12 cellular contexts compared by ENCODE assay signal in genomic region chr12:3490848-3491382, GRCh38. TPM values are rescaled to one million over a fixed set of nuclear protein-coding genes. Genes with fewer than 3 reads are reported as not detected.
DNase-seq lines count a peak whose midpoint lies in the region; ATAC-seq and TF ChIP-seq lines count a peak whose summit lies in the region.
"Had no signal": no experiment of that assay in that cellular context is flagged by ENCODE, and none has a peak within 500 bp of the region (broad histone marks: within the 10 kb centered on the region; RNA-seq: fewer than 3 reads in every experiment).

Gene PRMT8, plus strand, starts transcription at chr12:3491203. Its CDS starts 423 bp downstream, at chr12:3491626.

- peaks cover 42% of the 10 kb centered on the region for H3K27me3 Mint-ChIP-seq in activated naive CD8-positive, alpha-beta T cell
- peaks cover 82% of the 10 kb centered on the region for H3K27me3 Mint-ChIP-seq in activated naive CD8-positive, alpha-beta T cell treated with anti-CD3 and anti-CD28 coated beads for 36 hours

- H3K9ac ChIP-seq in smooth muscle cell (ENCODE audit: low read depth), result no peak within 1 kb of the TSS

- no peak within 1 kb of the TSS for H3K27ac Mint-ChIP-seq in activated naive CD8-positive, alpha-beta T cell
- no peak within 1 kb of the TSS for H3K27ac Mint-ChIP-seq in activated naive CD8-positive, alpha-beta T cell treated with anti-CD3 and anti-CD28 coated beads for 36 hours
- H3K27ac Mint-ChIP-seq: CD4-positive, alpha-beta T cell had no signal

- H3K4me3 ChIP-seq in RWPE2 (ENCODE audit: severe bottlenecking) (peak within 1 kb of the TSS; percentile 21), right atrium auricular region (peak within 1 kb of the TSS; percentile 29 to 50), smooth muscle cell (peak within 1 kb of the TSS; percentile 34)

- H3K4me1 ChIP-seq in RWPE2 (ENCODE audit: insufficient read depth, poor library complexity, severe bottlenecking), result peaks cover 15% of the 10 kb centered on the region
- H3K4me1 ChIP-seq in right atrium auricular region, result peaks cover 0 to 36% of the 10 kb centered on the region in 2 donors
- H3K4me1 ChIP-seq in smooth muscle cell (ENCODE audit: low read depth), result peaks cover 19% of the 10 kb centered on the region

- H3K9me3 Mint-ChIP-seq in activated naive CD8-positive, alpha-beta T cell (ENCODE audit: low read depth), result no peaks in the 10 kb centered on the region
- no peaks in the 10 kb centered on the region for H3K9me3 Mint-ChIP-seq in activated naive CD8-positive, alpha-beta T cell treated with anti-CD3 and anti-CD28 coated beads for 36 hours
- H3K9me3 Mint-ChIP-seq: CD4-positive, alpha-beta T cell had no signal

- ATAC-seq in RWPE2 (ENCODE audit: low read depth) (peak; percentile 45), HG03039 (IDR thresholded peaks at IDR 0.05; ENCODE audit: unreplicated experiment) (no peak)

- no peak for DNase-seq in activated naive CD8-positive, alpha-beta T cell treated with anti-CD3 and anti-CD28 coated beads for 36 hours
- DNase-seq in RWPE2 (ENCODE audit: low spot score) (no peak), right atrium auricular region (ENCODE audit: low spot score) (no peak), smooth muscle cell (lab: John Stamatoyannopoulos, UW; ENCODE audit: unreplicated experiment) (no peak), HT-29 (ENCODE audit: low spot score) (no peak), SIG-M5 treated with dmso at 0.1 percent for 504 hours (lab: John Stamatoyannopoulos, UW; ENCODE audit: unreplicated experiment) (no peak)
- DNase-seq: CD4-positive, alpha-beta T cell; esophagus squamous epithelium; Kasumi-1 had no signal

- H3K27ac ChIP-seq in RWPE2 (ENCODE audit: poor library complexity, severe bottlenecking), result no peak within 1 kb of the TSS
- H3K27ac ChIP-seq in right atrium auricular region, result peak within 1 kb of the TSS; percentile 70 to 85
- no peak within 1 kb of the TSS for H3K27ac ChIP-seq in smooth muscle cell (ENCODE audit: low read depth)
- H3K27ac ChIP-seq: esophagus squamous epithelium, neutrophil had no signal

- H3K27me3 ChIP-seq in RWPE2 (ENCODE audit: insufficient read depth, poor library complexity, severe bottlenecking) (peaks cover 62% of the 10 kb centered on the region), right atrium auricular region (peaks cover 0 to 13% of the 10 kb centered on the region in 2 donors), smooth muscle cell (ENCODE audit: low read depth) (peaks cover 100% of the 10 kb centered on the region)

- H3K9me3 ChIP-seq in RWPE2 (ENCODE audit: severe bottlenecking) (no peaks in the 10 kb centered on the region), right atrium auricular region (no peaks in the 10 kb centered on the region), smooth muscle cell (replicated peaks; ENCODE audit: low read depth) (no peaks in the 10 kb centered on the region)
- H3K9me3 ChIP-seq: esophagus squamous epithelium, neutrophil had no signal

- WGBS in smooth muscle cell (ENCODE audit: low lambda C conversion rate), result 2% methylated on average over 36 of the region's 60 CpGs

- no peak within 1 kb of the TSS for H2AFZ ChIP-seq in smooth muscle cell (ENCODE audit: low read depth)

- H3K4me3 Mint-ChIP-seq in activated naive CD8-positive, alpha-beta T cell, result peak within 1 kb of the TSS; percentile 11
- H3K4me3 Mint-ChIP-seq in activated naive CD8-positive, alpha-beta T cell treated with anti-CD3 and anti-CD28 coated beads for 36 hours, result no peak within 1 kb of the TSS
- H3K4me3 Mint-ChIP-seq: CD4-positive, alpha-beta T cell had no signal

- H4K20me1 ChIP-seq in smooth muscle cell (ENCODE audit: low read depth), result no peaks in the 10 kb centered on the region

- no peaks in the 10 kb centered on the region for H3K79me2 ChIP-seq in smooth muscle cell (ENCODE audit: low read depth)

- H3K36me3 Mint-ChIP-seq in activated naive CD8-positive, alpha-beta T cell, result no peaks in the 10 kb centered on the region
- no peaks in the 10 kb centered on the region for H3K36me3 Mint-ChIP-seq in activated naive CD8-positive, alpha-beta T cell treated with anti-CD3 and anti-CD28 coated beads for 36 hours

- H3K36me3 ChIP-seq in RWPE2 (ENCODE audit: low read depth), result no peaks in the 10 kb centered on the region
- no peaks in the 10 kb centered on the region for H3K36me3 ChIP-seq in right atrium auricular region
- H3K36me3 ChIP-seq in smooth muscle cell (ENCODE audit: low read depth), result no peaks in the 10 kb centered on the region
- H3K36me3 ChIP-seq: esophagus squamous epithelium, neutrophil had no signal

- peak within 1 kb of the TSS; percentile 85 for H3K4me2 ChIP-seq in smooth muscle cell

- no peaks in the 10 kb centered on the region for H3F3A ChIP-seq in smooth muscle cell (ENCODE audit: low read depth)

- TF ChIP-seq CTCF in RWPE2 (IDR thresholded peaks at IDR 0.05; ENCODE audit: poor library complexity, severe bottlenecking) (no peak), right atrium auricular region (IDR thresholded peaks at IDR 0.05) (no peak), smooth muscle cell (IDR thresholded peaks at IDR 0.05; ENCODE audit: borderline replicate concordance, insufficient read depth, poor library complexity, severe bottlenecking) (no peak)

- peaks cover 10% of the 10 kb centered on the region for H3K4me1 Mint-ChIP-seq in activated naive CD8-positive, alpha-beta T cell (ENCODE audit: low read depth)
- H3K4me1 Mint-ChIP-seq in activated naive CD8-positive, alpha-beta T cell treated with anti-CD3 and anti-CD28 coated beads for 36 hours, result peaks cover 5% of the 10 kb centered on the region

RNA-seq across cellular contexts. Expression of gene PRMT8, which starts in this region (rescaled TPM):
- total RNA-seq in activated naive CD8-positive, alpha-beta T cell treated with anti-CD3 and anti-CD28 coated beads for 36 hours, result not detected
- under 1 TPM; 0.52 to 0.67 TPM for total RNA-seq in right atrium auricular region
- total RNA-seq in smooth muscle cell, result not detected in 2 replicates
- polyA plus RNA-seq in smooth muscle cell, result not detected in 2 replicates
- not detected in 2 replicates for total RNA-seq in HT-29 (2014; rRNA removed; shearing (Covaris generic))
- total RNA-seq: CD4-positive, alpha-beta T cell; esophagus squamous epithelium had no signal

Comparison
In these comparisons a context has a peak if more than half of its experiments do, and no peak if none do; other contexts are left out.
1. H3K27ac ChIP-seq: peak in right atrium auricular region (2 of 2); none in RWPE2 (single experiment) and smooth muscle cell (single experiment).
2. Peak in every context shown above with its lines, with median percentiles within 50 percentile points of each other: H3K4me3 ChIP-seq.